Comparison of ENCODE assay signal across 20 cellular contexts in genomic region chr12:12488823-12489528, GRCh38.
DNase-seq lines count a peak whose midpoint lies in the region; ATAC-seq and TF ChIP-seq lines count a peak whose summit lies in the region.
"Had no signal": no experiment of that assay in that cellular context is flagged by ENCODE, and none has a peak within 500 bp of the region (broad histone marks: within the 10 kb centered on the region; RNA-seq: fewer than 3 reads in every experiment).

No MANE protein-coding gene starts in this region.

- no peak overlapping the region for H3K4me3 Mint-ChIP-seq in CD4-positive, alpha-beta T cell
- peak overlapping the region in 2 of 7 donors; percentile 6 to 39 for H3K4me3 Mint-ChIP-seq in CD8-positive, alpha-beta memory T cell
- H3K4me3 Mint-ChIP-seq in activated T-helper 2 cell treated with anti-CD3 and anti-CD28 coated beads, Interferon-gamma antibody, Interleukin-2, Interleukin-4, amounts not matched to agents 10 μg/mL and 5 μg/mL and 100 μg/mL, durations not matched to agents 14 hours and 24 hours and 36 hours (ENCODE audit: low read depth), result no peak overlapping the region
- H3K4me3 Mint-ChIP-seq in activated naive CD4-positive, alpha-beta T cell treated with anti-CD3 and anti-CD28 coated beads for 36 hours, result no peak overlapping the region
- H3K4me3 Mint-ChIP-seq: CD14-positive monocyte; naive B cell; T-helper 2 cell treated with Interferon-gamma antibody and Interleukin-4, amounts not matched to agents 5 μg/mL and 100 μg/mL, for 36 hours had no signal

- no peaks in the 10 kb centered on the region for H3K9me3 ChIP-seq in CD4-positive, alpha-beta T cell (ENCODE audit: control insufficient read depth, low read length)
- no peaks in the 10 kb centered on the region for H3K9me3 ChIP-seq in CD8-positive, alpha-beta memory T cell (ENCODE audit: low read length)
- H3K9me3 ChIP-seq: left lung, thyroid gland had no signal

- ATAC-seq in CD4-positive, alpha-beta T cell (ENCODE audit: poor library complexity), result peak; percentile 39
- peak; percentile 85 for ATAC-seq in left lobe of liver
- no peak for ATAC-seq in HG02938 (IDR thresholded peaks at IDR 0.05; ENCODE audit: unreplicated experiment)
- no peak for ATAC-seq in HG03442 (IDR thresholded peaks at IDR 0.05; ENCODE audit: unreplicated experiment)
- ATAC-seq: left lung; Right ventricle myocardium inferior; SK-N-SH treated with all-trans-retinoic acid at 6 μM for 48 hours; stimulated activated naive CD8-positive, alpha-beta T cell treated with anti-CD3 and anti-CD28 coated beads, Interleukin-15, amount 100 ng/mL, for 72 hours had no signal

- H3K27ac ChIP-seq in CD4-positive, alpha-beta T cell (ENCODE audit: low read depth, low read length), result no peak overlapping the region
- no peak overlapping the region for H3K27ac ChIP-seq in CD8-positive, alpha-beta memory T cell (ENCODE audit: low read depth, low read length)
- H3K27ac ChIP-seq: left lung, thyroid gland had no signal

- intact Hi-C loops in CD4-positive, alpha-beta T cell (cut with DNase I, micrococcal nuclease), result no loop called here
- intact Hi-C loops in activated T-helper 2 cell treated with anti-CD3 and anti-CD28 coated beads, Interferon-gamma antibody, Interleukin-2, Interleukin-4, amounts not matched to agents 10 μg/mL and 5 μg/mL and 100 μg/mL, durations not matched to agents 14 hours and 24 hours and 36 hours (cut with micrococcal nuclease), result no loop called here
- intact Hi-C loops in activated naive CD4-positive, alpha-beta T cell treated with anti-CD3 and anti-CD28 coated beads for 36 hours (cut with micrococcal nuclease), result no loop called here

- no peaks in the 10 kb centered on the region for H3K9me3 Mint-ChIP-seq in CD4-positive, alpha-beta T cell
- H3K9me3 Mint-ChIP-seq in CD8-positive, alpha-beta memory T cell, result no peaks in the 10 kb centered on the region
- no peaks in the 10 kb centered on the region for H3K9me3 Mint-ChIP-seq in activated T-helper 2 cell treated with anti-CD3 and anti-CD28 coated beads, Interferon-gamma antibody, Interleukin-2, Interleukin-4, amounts not matched to agents 10 μg/mL and 5 μg/mL and 100 μg/mL, durations not matched to agents 14 hours and 24 hours and 36 hours
- H3K9me3 Mint-ChIP-seq in activated naive CD4-positive, alpha-beta T cell treated with anti-CD3 and anti-CD28 coated beads for 36 hours, result no peaks in the 10 kb centered on the region
- H3K9me3 Mint-ChIP-seq: CD14-positive monocyte; naive B cell; T-helper 2 cell treated with Interferon-gamma antibody and Interleukin-4, amounts not matched to agents 5 μg/mL and 100 μg/mL, for 36 hours had no signal

- H3K4me1 Mint-ChIP-seq in CD4-positive, alpha-beta T cell (ENCODE audit: low read depth), result peaks cover 28% of the 10 kb centered on the region
- peaks cover 29 to 38% (median 38%) of the 10 kb centered on the region in 3 donors for H3K4me1 Mint-ChIP-seq in CD8-positive, alpha-beta memory T cell
- H3K4me1 Mint-ChIP-seq in activated T-helper 2 cell treated with anti-CD3 and anti-CD28 coated beads, Interferon-gamma antibody, Interleukin-2, Interleukin-4, amounts not matched to agents 10 μg/mL and 5 μg/mL and 100 μg/mL, durations not matched to agents 14 hours and 24 hours and 36 hours (ENCODE audit: low read depth), result peaks cover 34% of the 10 kb centered on the region
- peaks cover 21% of the 10 kb centered on the region for H3K4me1 Mint-ChIP-seq in activated naive CD4-positive, alpha-beta T cell treated with anti-CD3 and anti-CD28 coated beads for 36 hours (ENCODE audit: low read depth)
- H3K4me1 Mint-ChIP-seq: CD14-positive monocyte, naive B cell had no signal

- no peak for DNase-seq in CD4-positive, alpha-beta T cell
- no peak for DNase-seq in CD8-positive, alpha-beta memory T cell
- no peak for DNase-seq in activated T-helper 2 cell treated with anti-CD3 and anti-CD28 coated beads, Interferon-gamma antibody, Interleukin-2, Interleukin-4, amounts not matched to agents 10 μg/mL and 5 μg/mL and 100 μg/mL, durations not matched to agents 14 hours and 24 hours and 36 hours (ENCODE audit: low spot score)
- DNase-seq in left lobe of liver (ENCODE audit: low spot score) (peak; percentile 71), NCI-H526 (lab: John Stamatoyannopoulos, UW) (no peak)
- no peak for DNase-seq in activated naive CD4-positive, alpha-beta T cell treated with anti-CD3 and anti-CD28 coated beads for 36 hours
- DNase-seq: activated CD4-positive, alpha-beta T cell treated with anti-CD3 and anti-CD28 coated beads, Interleukin-2, amount 50 U/mL, for 4 hours; activated naive CD4-positive, alpha-beta T cell treated with Interleukin-2 at 50 U/mL for 16 hours; cortex of kidney; left lung; naive B cell; NCI-H146; stimulated activated naive CD8-positive, alpha-beta T cell treated with anti-CD3 and anti-CD28 coated beads, Interleukin-15, amount 100 ng/mL, for 72 hours; thyroid gland had no signal

- H3K4me3 ChIP-seq in CD8-positive, alpha-beta memory T cell (ENCODE audit: low read length), result no peak overlapping the region
- H3K4me3 ChIP-seq: left lung, thyroid gland had no signal

- H3K36me3 ChIP-seq in CD8-positive, alpha-beta memory T cell (ENCODE audit: insufficient read depth, low read length), result no peaks in the 10 kb centered on the region

- peak overlapping the region; percentile 73 for H3K27ac Mint-ChIP-seq in CD4-positive, alpha-beta T cell
- peak overlapping the region; percentile 26 to 97 (median 90) for H3K27ac Mint-ChIP-seq in CD8-positive, alpha-beta memory T cell
- peak overlapping the region; percentile 60 for H3K27ac Mint-ChIP-seq in activated T-helper 2 cell treated with anti-CD3 and anti-CD28 coated beads, Interferon-gamma antibody, Interleukin-2, Interleukin-4, amounts not matched to agents 10 μg/mL and 5 μg/mL and 100 μg/mL, durations not matched to agents 14 hours and 24 hours and 36 hours
- H3K27ac Mint-ChIP-seq in activated naive CD4-positive, alpha-beta T cell treated with anti-CD3 and anti-CD28 coated beads for 36 hours, result no peak overlapping the region
- H3K27ac Mint-ChIP-seq: CD14-positive monocyte had no signal

- no peaks in the 10 kb centered on the region for H3K27me3 Mint-ChIP-seq in CD4-positive, alpha-beta T cell
- H3K27me3 Mint-ChIP-seq in CD8-positive, alpha-beta memory T cell, result no peaks in the 10 kb centered on the region
- H3K27me3 Mint-ChIP-seq in activated T-helper 2 cell treated with anti-CD3 and anti-CD28 coated beads, Interferon-gamma antibody, Interleukin-2, Interleukin-4, amounts not matched to agents 10 μg/mL and 5 μg/mL and 100 μg/mL, durations not matched to agents 14 hours and 24 hours and 36 hours (ENCODE audit: low read depth), result no peaks in the 10 kb centered on the region
- no peaks in the 10 kb centered on the region for H3K27me3 Mint-ChIP-seq in activated naive CD4-positive, alpha-beta T cell treated with anti-CD3 and anti-CD28 coated beads for 36 hours (ENCODE audit: low read depth)
- H3K27me3 Mint-ChIP-seq: naive B cell; stimulated activated naive CD8-positive, alpha-beta T cell treated with anti-CD3 and anti-CD28 coated beads, Interleukin-15, amount 100 ng/mL, for 72 hours had no signal

- POLR2A ChIA-PET in CD4-positive, alpha-beta T cell (lab: Charles Lee), result interaction anchor here (1.1 kb wide), 1 partner anchor 17 kb away, joined by 3 read pairs; no protein-coding TSS in a partner anchor
- POLR2A ChIA-PET in CD8-positive, alpha-beta memory T cell (lab: Charles Lee), result no interaction called here

- TF ChIP-seq CTCF in CD4-positive, alpha-beta T cell (IDR thresholded peaks at IDR 0.05), result no peak

- H3K4me1 ChIP-seq in CD8-positive, alpha-beta memory T cell (ENCODE audit: insufficient read depth, low read length), result peaks cover 6% of the 10 kb centered on the region
- H3K4me1 ChIP-seq: left lung, thyroid gland had no signal

- H3K36me3 Mint-ChIP-seq in CD4-positive, alpha-beta T cell (ENCODE audit: low read depth), result peaks cover 41% of the 10 kb centered on the region
- H3K36me3 Mint-ChIP-seq in CD8-positive, alpha-beta memory T cell, result peaks cover 17 to 45% (median 19%) of the 10 kb centered on the region in 3 donors
- H3K36me3 Mint-ChIP-seq in activated T-helper 2 cell treated with anti-CD3 and anti-CD28 coated beads, Interferon-gamma antibody, Interleukin-2, Interleukin-4, amounts not matched to agents 10 μg/mL and 5 μg/mL and 100 μg/mL, durations not matched to agents 14 hours and 24 hours and 36 hours (ENCODE audit: low read depth), result peaks cover 50% of the 10 kb centered on the region
- H3K36me3 Mint-ChIP-seq in activated naive CD4-positive, alpha-beta T cell treated with anti-CD3 and anti-CD28 coated beads for 36 hours (ENCODE audit: low read depth), result peaks cover 9% of the 10 kb centered on the region
- H3K36me3 Mint-ChIP-seq: naive B cell had no signal

- H3K27me3 ChIP-seq in CD4-positive, alpha-beta T cell (ENCODE audit: control insufficient read depth, insufficient read depth, low read length), result no peaks in the 10 kb centered on the region
- H3K27me3 ChIP-seq in CD8-positive, alpha-beta memory T cell (ENCODE audit: insufficient read depth, low read length, poor library complexity, severe bottlenecking), result no peaks in the 10 kb centered on the region
- H3K27me3 ChIP-seq: left lung, thyroid gland had no signal

- CTCF ChIA-PET in CD4-positive, alpha-beta T cell (lab: Charles Lee), result no interaction called here
- CTCF ChIA-PET in CD8-positive, alpha-beta memory T cell (lab: Charles Lee), result no interaction called here
- CTCF ChIA-PET in activated naive CD4-positive, alpha-beta T cell treated with anti-CD3 and anti-CD28 coated beads for 36 hours (lab: Charles Lee), result no interaction called here

Comparison
In these comparisons a context has a peak if more than half of its experiments do, and no peak if none do; other contexts are left out.
1. ATAC-seq: peak in CD4-positive, alpha-beta T cell (single experiment) and left lobe of liver (single experiment); none in HG02938 (single experiment) and HG03442 (single experiment).